In the genomic region with DNA sequence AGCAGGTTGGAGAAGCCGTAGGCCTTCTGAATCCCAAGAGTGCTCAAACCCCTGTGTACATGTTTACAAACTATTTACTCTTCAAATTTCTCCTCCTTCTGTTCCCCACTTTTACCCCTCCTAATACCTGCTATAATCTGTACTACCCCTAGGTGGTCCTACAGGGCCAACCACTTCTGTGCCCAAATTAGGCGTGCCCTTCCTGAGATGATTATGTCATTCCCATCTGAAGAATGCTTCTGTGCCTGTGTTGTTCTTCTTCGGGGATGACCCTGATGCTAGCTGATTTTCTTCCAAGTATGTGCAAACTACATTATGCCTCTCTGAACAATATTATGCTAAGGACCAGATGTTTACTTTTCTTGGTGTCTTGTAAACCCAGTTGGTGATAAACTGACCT, we compare ENCODE assay signal across 11 cellular contexts. TPM values are rescaled to one million over a fixed set of nuclear protein-coding genes. Genes with fewer than 3 reads are reported as not detected.
DNase-seq lines count a peak whose midpoint lies in the region; ATAC-seq, FAIRE-seq and TF ChIP-seq lines count a peak whose summit lies in the region.
"Had no signal": no experiment of that assay in that cellular context is flagged by ENCODE, and none has a peak within 500 bp of the region (broad histone marks: within the 10 kb centered on the region; RNA-seq: fewer than 3 reads in every experiment).

No MANE protein-coding gene starts in this region.

- H3K36me3 Mint-ChIP-seq in astrocyte (ENCODE audit: low read depth, unreplicated experiment) = no peaks in the 10 kb centered on the region
- peaks cover 4% of the 10 kb centered on the region for H3K36me3 Mint-ChIP-seq in type B pancreatic cell

- ATAC-seq in HepG2 (no peak; the same call in 2 of the 3 replicates), right lobe of liver (no peak), HG03442 (IDR thresholded peaks at IDR 0.05; ENCODE audit: unreplicated experiment) (no peak)

- TF ChIP-seq CTCF in HepG2 (CRISPR knock-in tag; IDR thresholded peaks at IDR 0.05) (no peak), right lobe of liver (IDR thresholded peaks at IDR 0.05) (no peak), astrocyte (IDR thresholded peaks at IDR 0.05; ENCODE audit: insufficient read depth, low read depth, low read length) (peak; percentile 5), type B pancreatic cell (conservative IDR thresholded peaks at IDR 0.05) (peak; percentile 54), prostate gland (IDR thresholded peaks at IDR 0.05) (no peak)

- FAIRE-seq in HepG2 (lab: Jason Lieb, UNC) = no peak
- no peak for FAIRE-seq in astrocyte (lab: Jason Lieb, UNC)

- no peak for TF ChIP-seq RAD21 in HepG2 (CRISPR knock-in tag; IDR thresholded peaks at IDR 0.05)

- TF ChIP-seq EP300 in HepG2 (IDR thresholded peaks at IDR 0.05; ENCODE audit: low read depth in 2 of 2, low read length in 2 of 2) (no peak), HepG2 (CRISPR knock-in tag; IDR thresholded peaks at IDR 0.05; ENCODE audit: borderline replicate concordance) (no peak)

- in situ Hi-C loops in HepG2 (cut with HindIII; ENCODE audit: extremely low pct_ligation_motif_present, low pct_unique_long_range_greater_than_20kb) = no loop called here

- H3K27me3 Mint-ChIP-seq in astrocyte (ENCODE audit: low read depth, unreplicated experiment) (no peaks in the 10 kb centered on the region), type B pancreatic cell (no peaks in the 10 kb centered on the region)

- no TSS peak for BruUV-seq in HepG2 (replicated peaks; lab: Mats Ljungman, UMichigan)

- no peak overlapping the region for H3K27ac ChIP-seq in HepG2 (ENCODE audit: extremely low read length, insufficient read depth, low read length)
- no peak overlapping the region for H3K27ac ChIP-seq in right lobe of liver
- no peak overlapping the region for H3K27ac ChIP-seq in astrocyte (ENCODE audit: low read depth, low read length)
- H3K27ac ChIP-seq in prostate gland = no peak overlapping the region

- H3K4me2 ChIP-seq in HepG2 (ENCODE audit: low read depth, low read length) (no peak overlapping the region), astrocyte (ENCODE audit: low read length) (no peak overlapping the region)

- WGBS in HepG2 (ENCODE audit: low lambda C conversion rate) = 68% methylated on average over 3 of the region's 3 CpGs
- 77% methylated on average over 3 of the region's 3 CpGs for WGBS in right lobe of liver (ENCODE audit: insufficient coverage, low coverage, low lambda C conversion rate, missing lambda C conversion rate)
- 70% methylated on average over 3 of the region's 3 CpGs for WGBS in prostate gland

- H3K9me3 ChIP-seq in HepG2 (ENCODE audit: low read length) (no peaks in the 10 kb centered on the region), right lobe of liver (no peaks in the 10 kb centered on the region), astrocyte (ENCODE audit: insufficient read depth, low read depth, low read length) (no peaks in the 10 kb centered on the region), prostate gland (no peaks in the 10 kb centered on the region)
- H3K9me3 ChIP-seq: MG63 had no signal

- no peaks in the 10 kb centered on the region for H3K27me3 ChIP-seq in HepG2 (ENCODE audit: control insufficient read depth in 1 of 2, insufficient read depth in 2 of 2, low read length in 2 of 2)
- H3K27me3 ChIP-seq in right lobe of liver = no peaks in the 10 kb centered on the region
- no peaks in the 10 kb centered on the region for H3K27me3 ChIP-seq in astrocyte (ENCODE audit: insufficient read depth, low read length)
- no peaks in the 10 kb centered on the region for H3K27me3 ChIP-seq in prostate gland (replicated peaks; ENCODE audit: insufficient read depth)
- H3K27me3 ChIP-seq: MG63 had no signal

- no peak overlapping the region for H3K27ac Mint-ChIP-seq in astrocyte (ENCODE audit: unreplicated experiment)
- no peak overlapping the region for H3K27ac Mint-ChIP-seq in type B pancreatic cell

- intact Hi-C loops in HepG2 (cut with micrococcal nuclease; ENCODE audit: unreplicated experiment) (no loop called here), right lobe of liver (cut with DNase I) (no loop called here), prostate gland (cut with DNase I) (no loop called here)

- H2AFZ ChIP-seq in HepG2 (ENCODE audit: low read length) = no peak overlapping the region
- no peak overlapping the region for H2AFZ ChIP-seq in astrocyte (ENCODE audit: low read depth, low read length)

- H3K79me2 ChIP-seq in HepG2 (ENCODE audit: insufficient read depth, low read length) = no peaks in the 10 kb centered on the region
- no peaks in the 10 kb centered on the region for H3K79me2 ChIP-seq in astrocyte (ENCODE audit: insufficient read depth, low read length)

- H3K4me1 ChIP-seq in HepG2 (ENCODE audit: insufficient read depth, low read length) (peaks cover 5% of the 10 kb centered on the region; the same call in 1 of the 2 replicates), right lobe of liver (no peaks in the 10 kb centered on the region), astrocyte (ENCODE audit: insufficient read depth, low read length) (no peaks in the 10 kb centered on the region), prostate gland (replicated peaks) (no peaks in the 10 kb centered on the region)

- no peaks in the 10 kb centered on the region for H4K20me1 ChIP-seq in HepG2 (ENCODE audit: insufficient read depth, low read length)
- no peaks in the 10 kb centered on the region for H4K20me1 ChIP-seq in astrocyte (ENCODE audit: insufficient read depth, low read length)

- DNase-seq in HepG2 (ENCODE audit: low spot score) = no peak
- DNase-seq in right lobe of liver = no peak
- peak; percentile 15 for DNase-seq in NCI-H1105 (lab: John Stamatoyannopoulos, UW)
- DNase-seq in astrocyte (ENCODE audit: low read depth) = no peak
- DNase-seq in type B pancreatic cell (ENCODE audit: extremely low spot score, unreplicated experiment) = no peak
- DNase-seq in prostate gland (ENCODE audit: low spot score) = no peak
- DNase-seq in SKM-1 (lab: John Stamatoyannopoulos, UW; ENCODE audit: unreplicated experiment) = no peak
- DNase-seq: head of caudate nucleus, MG63 had no signal

- H3K4me3 Mint-ChIP-seq in astrocyte (ENCODE audit: unreplicated experiment) (no peak overlapping the region), type B pancreatic cell (no peak overlapping the region)

- POLR2A ChIA-PET in HepG2 (lab: Yijun Ruan, JAX) = no interaction called here

- TF ChIP-seq POLR2A in HepG2 (IDR thresholded peaks at IDR 0.05; ENCODE audit: insufficient read depth in 1 of 2, low read depth in 2 of 2, low read length in 2 of 2) = no peak
- no peak for TF ChIP-seq POLR2A in right lobe of liver (IDR thresholded peaks at IDR 0.05)
- TF ChIP-seq POLR2A in prostate gland (IDR thresholded peaks at IDR 0.05) = no peak

- H3K36me3 ChIP-seq in HepG2 (replicated peaks in 1 of 2; ENCODE audit: control insufficient read depth in 1 of 2, insufficient read depth in 2 of 2, low read length in 2 of 2) (no peaks in the 10 kb centered on the region), right lobe of liver (no peaks in the 10 kb centered on the region), astrocyte (ENCODE audit: insufficient read depth, low read length) (no peaks in the 10 kb centered on the region), prostate gland (no peaks in the 10 kb centered on the region)
- H3K36me3 ChIP-seq: MG63 had no signal

- H3K4me3 ChIP-seq in HepG2 (replicated peaks in 1 of 3; ENCODE audit: insufficient read depth in 1 of 3, low read depth in 2 of 3, low read length in 3 of 3) (no peak overlapping the region), right lobe of liver (no peak overlapping the region), astrocyte (ENCODE audit: insufficient read depth, low read depth, low read length) (no peak overlapping the region), prostate gland (no peak overlapping the region)
- H3K4me3 ChIP-seq: MG63 had no signal

- H3K4me1 Mint-ChIP-seq in astrocyte (ENCODE audit: low read depth, unreplicated experiment) = no peaks in the 10 kb centered on the region
- H3K4me1 Mint-ChIP-seq in type B pancreatic cell (ENCODE audit: unreplicated experiment) = peaks cover 16% of the 10 kb centered on the region

- H3K9ac ChIP-seq in HepG2 (ENCODE audit: insufficient read depth, low read depth, low read length) (no peak overlapping the region), astrocyte (ENCODE audit: low read length) (no peak overlapping the region)

- CTCF ChIA-PET in HepG2 (lab: Yijun Ruan, JAX; ENCODE audit: low intra/inter-chr PET ratio, low total read pairs) = no interaction called here

- H3K9me3 Mint-ChIP-seq in astrocyte (ENCODE audit: unreplicated experiment) (no peaks in the 10 kb centered on the region), type B pancreatic cell (no peaks in the 10 kb centered on the region)

RNA-seq across cellular contexts. Expression of gene RBP2, which starts 20.5 kb away (rescaled TPM):
- 2.5 TPM in 2 replicates for total RNA-seq in HepG2 (2016; rRNA removed; fragmentation: Illumina TruSeq; extraction: Trizol)
- total RNA-seq in HepG2 (2016; cell fraction: cytosol; rRNA removed; fragmentation: Illumina TruSeq; extraction: Trizol; ENCODE audit: low read depth) = 1.1 and 1.7 TPM in 2 replicates
- total RNA-seq in HepG2 (2016; cell fraction: insoluble cytoplasmic fraction; rRNA removed; fragmentation: Illumina TruSeq; extraction: Trizol) = 1.5 and 3.8 TPM in 2 replicates
- total RNA-seq in HepG2 (2016; cell fraction: membrane; rRNA removed; fragmentation: Illumina TruSeq; extraction: Trizol) = 1.3 and 1.7 TPM in 2 replicates
- 1.4 and 1.9 TPM in 2 replicates for total RNA-seq in HepG2 (2016; cell fraction: nucleus; rRNA removed; fragmentation: Illumina TruSeq; extraction: Trizol)
- 0.17 TPM in 1 of 2 replicates, not detected in the other for polyA plus RNA-seq in HepG2 (2011; rRNA removed)
- polyA plus RNA-seq in HepG2 (2011; cell fraction: cytosol; rRNA removed) = 0.21 and 0.88 TPM in 2 replicates
- polyA plus RNA-seq in HepG2 (2011; cell fraction: nucleus; rRNA removed) = not detected in 2 replicates
- 0.53 and 1.5 TPM in 2 replicates for polyA plus RNA-seq in HepG2 (2012)
- polyA plus RNA-seq in HepG2 (2016; cell fraction: cytosol; fragmentation: Illumina TruSeq; extraction: Trizol; ENCODE audit: low read depth) = 1.5 and 2.0 TPM in 2 replicates
- 4.0 and 5.3 TPM in 2 replicates for polyA plus RNA-seq in HepG2 (2016; cell fraction: insoluble cytoplasmic fraction; fragmentation: Illumina TruSeq; extraction: Trizol; ENCODE audit: low read depth)
- polyA plus RNA-seq in HepG2 (2016; cell fraction: membrane; fragmentation: Illumina TruSeq; extraction: Trizol; ENCODE audit: low read depth) = 1.2 and 3.3 TPM in 2 replicates
- 1.2 and 2.1 TPM in 2 replicates for polyA plus RNA-seq in HepG2 (2016; cell fraction: nucleus; fragmentation: Illumina TruSeq; extraction: Trizol; ENCODE audit: insufficient read depth, low read depth)
- polyA minus RNA-seq in HepG2 (2011; rRNA and poly(A)+ RNA removed; ENCODE audit: low replicate concordance) = not detected in 2 replicates
- polyA minus RNA-seq in HepG2 (2011; cell fraction: cytosol; rRNA and poly(A)+ RNA removed) = not detected in 2 replicates
- polyA minus RNA-seq in HepG2 (2011; cell fraction: nucleus; rRNA and poly(A)+ RNA removed) = not detected in 2 replicates
- not detected for total RNA-seq in right lobe of liver
- total RNA-seq in astrocyte = not detected in 2 replicates
- 25.3 and 95.9 TPM in 2 replicates for total RNA-seq in type B pancreatic cell (ENCODE audit: low replicate concordance)
- not detected for total RNA-seq in prostate gland
- total RNA-seq: mononuclear cell had no signal

Comparison
In these comparisons a context has a peak if more than half of its experiments do, and no peak if none do; other contexts are left out.
1. CTCF ChIP-seq: peak in astrocyte (single experiment) and type B pancreatic cell (single experiment); none in HepG2 (single experiment), right lobe of liver (0 of 4) and prostate gland (0 of 4).